In the genomic region with DNA sequence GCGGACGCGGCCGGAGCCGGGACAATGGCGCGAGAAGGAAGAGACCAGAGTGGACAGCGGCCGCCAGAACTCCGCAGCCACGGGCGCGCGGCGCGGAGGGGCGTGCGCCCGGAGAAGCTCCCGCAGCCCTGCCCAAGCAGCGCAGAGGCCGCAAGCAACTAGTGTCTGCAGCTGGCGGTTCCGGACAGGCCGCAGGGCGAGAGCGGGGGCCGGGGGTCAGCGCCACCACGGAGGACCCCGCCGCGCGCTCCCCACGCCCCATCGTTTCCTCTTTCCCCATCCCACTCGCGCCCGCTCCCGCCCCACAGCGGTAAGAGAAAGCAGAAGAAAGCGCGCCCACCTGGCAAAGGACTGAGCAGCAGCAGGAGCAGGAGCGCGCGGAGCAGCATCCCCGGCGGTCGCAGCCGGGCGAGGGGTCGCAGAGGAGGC, we compare ENCODE assay signal across 8 cellular contexts. TPM values are rescaled to one million over a fixed set of nuclear protein-coding genes. Genes with fewer than 3 reads are reported as not detected.
DNase-seq lines count a peak whose midpoint lies in the region; ATAC-seq and TF ChIP-seq lines count a peak whose summit lies in the region.

No MANE protein-coding gene starts in this region.

- intact Hi-C loops in natural killer cell (cut with micrococcal nuclease) (no loop called here), breast epithelium (cut with DNase I; ENCODE audit: low total_unique reads) (loop anchor here (10.0 kb wide), 1 partner anchor 1818 kb away; no protein-coding TSS in a partner anchor)

- DNase-seq in natural killer cell treated with Interleukin-12 subunit alpha and Interleukin-12 subunit beta and Interleukin-15 and Interleukin-18, amount 100 ng/mL, for 72 hours (ENCODE audit: low spot score): no peak
- DNase-seq in natural killer cell (no peak), NCI-H526 treated with DMSO at 0.1 percent for 48 hours (lab: John Stamatoyannopoulos, UW) (peak; percentile 21), breast epithelium (ENCODE audit: low spot score in 2 of 2) (no peak), GM10266 (ENCODE audit: extremely low spot score) (no peak)

- no peaks in the 10 kb centered on the region for H3K36me3 Mint-ChIP-seq in natural killer cell treated with Interleukin-12 subunit alpha and Interleukin-12 subunit beta and Interleukin-15 and Interleukin-18, amount 100 ng/mL, for 72 hours
- H3K36me3 Mint-ChIP-seq in natural killer cell: no peaks in the 10 kb centered on the region

- no peak overlapping the region for H3K9ac ChIP-seq in liver (ENCODE audit: low read depth in 1 of 2, low read length in 2 of 2)

- TF ChIP-seq RAD21 in liver (IDR thresholded peaks at IDR 0.05): no peak

- no peaks in the 10 kb centered on the region for H3K9me3 Mint-ChIP-seq in natural killer cell treated with Interleukin-12 subunit alpha and Interleukin-12 subunit beta and Interleukin-15 and Interleukin-18, amount 100 ng/mL, for 72 hours
- no peaks in the 10 kb centered on the region for H3K9me3 Mint-ChIP-seq in natural killer cell

- H3K4me3 Mint-ChIP-seq in natural killer cell treated with Interleukin-12 subunit alpha and Interleukin-12 subunit beta and Interleukin-15 and Interleukin-18, amount 100 ng/mL, for 72 hours: peak overlapping the region; percentile 36
- no peak overlapping the region for H3K4me3 Mint-ChIP-seq in natural killer cell

- H3K4me3 ChIP-seq in breast epithelium: peak overlapping the region; percentile 72 to 96 (median 76)
- H3K4me3 ChIP-seq in liver (ENCODE audit: low read depth in 1 of 3, low read length in 3 of 3): peak overlapping the region; percentile 26 to 65 (median 62)
- H3K4me3 ChIP-seq in thymus (ENCODE audit: low read length): peak overlapping the region; percentile 53

- H3K9me3 ChIP-seq in breast epithelium (no peaks in the 10 kb centered on the region), liver (ENCODE audit: control insufficient read depth in 4 of 4, low read length in 3 of 4) (no peaks in the 10 kb centered on the region), thymus (ENCODE audit: control insufficient read depth) (no peaks in the 10 kb centered on the region)

- no peak for TF ChIP-seq POLR2A in breast epithelium (IDR thresholded peaks at IDR 0.05)

- 1% methylated on average over 52 of the region's 52 CpGs for WGBS in liver
- WGBS in thymus: under 1% methylated on average over 52 of the region's 52 CpGs

- H3K27ac Mint-ChIP-seq in natural killer cell treated with Interleukin-12 subunit alpha and Interleukin-12 subunit beta and Interleukin-15 and Interleukin-18, amount 100 ng/mL, for 72 hours: no peak overlapping the region
- H3K27ac Mint-ChIP-seq in natural killer cell: no peak overlapping the region

- H3K4me1 ChIP-seq in breast epithelium: peaks cover 0 to 7% of the 10 kb centered on the region in 2 donors
- peaks cover 11 to 23% (median 13%) of the 10 kb centered on the region in 4 donors for H3K4me1 ChIP-seq in liver (ENCODE audit: control insufficient read depth in 4 of 4, insufficient read depth in 4 of 4, low read length in 3 of 4)
- H3K4me1 ChIP-seq in thymus (ENCODE audit: control insufficient read depth, insufficient read depth, low read length): peaks cover 6% of the 10 kb centered on the region

- no peak for TF ChIP-seq CTCF in natural killer cell (IDR thresholded peaks at IDR 0.05)
- TF ChIP-seq CTCF in breast epithelium (IDR thresholded peaks at IDR 0.05): no peak
- no peak for TF ChIP-seq CTCF in liver (IDR thresholded peaks at IDR 0.05; ENCODE audit: low read depth, low read length, missing input control)
- TF ChIP-seq CTCF in GM10266 (IDR thresholded peaks at IDR 0.05; ENCODE audit: control insufficient read depth, insufficient read depth, low read depth, missing control alignments): no peak

- H3K27me3 ChIP-seq in breast epithelium: no peaks in the 10 kb centered on the region
- H3K27me3 ChIP-seq in liver (ENCODE audit: control insufficient read depth in 4 of 4, insufficient read depth in 4 of 4, low read length in 3 of 4): peaks cover 0 to 17% (median 7%) of the 10 kb centered on the region in 4 donors
- H3K27me3 ChIP-seq in thymus (ENCODE audit: control insufficient read depth, insufficient read depth): peaks cover 36% of the 10 kb centered on the region

- H3K4me1 Mint-ChIP-seq in natural killer cell treated with Interleukin-12 subunit alpha and Interleukin-12 subunit beta and Interleukin-15 and Interleukin-18, amount 100 ng/mL, for 72 hours (ENCODE audit: low read depth in 2 of 2): peaks cover 0 to 4% of the 10 kb centered on the region in 2 donors
- H3K4me1 Mint-ChIP-seq in natural killer cell: no peaks in the 10 kb centered on the region

- peak; percentile 6 to 50 for ATAC-seq in natural killer cell treated with Interleukin-12 subunit alpha and Interleukin-12 subunit beta and Interleukin-15 and Interleukin-18, amount 100 ng/mL, for 72 hours
- ATAC-seq in natural killer cell (no peak), GM18870 (IDR thresholded peaks at IDR 0.05; ENCODE audit: unreplicated experiment) (no peak)

- H3K36me3 ChIP-seq in breast epithelium (no peaks in the 10 kb centered on the region), liver (ENCODE audit: control insufficient read depth in 4 of 4, insufficient read depth in 3 of 4, low read depth in 1 of 4, low read length in 3 of 4) (no peaks in the 10 kb centered on the region), thymus (ENCODE audit: control insufficient read depth, insufficient read depth) (no peaks in the 10 kb centered on the region)

- H3K27ac ChIP-seq in breast epithelium: peak overlapping the region; percentile 65 to 90
- peak overlapping the region in 1 of 2 donors; percentile 12 for H3K27ac ChIP-seq in liver (ENCODE audit: low read depth in 1 of 2, low read length in 2 of 2)
- no peak overlapping the region for H3K27ac ChIP-seq in thymus (ENCODE audit: low read depth)

- peaks cover 22 to 24% of the 10 kb centered on the region in 2 donors for H3K27me3 Mint-ChIP-seq in natural killer cell treated with Interleukin-12 subunit alpha and Interleukin-12 subunit beta and Interleukin-15 and Interleukin-18, amount 100 ng/mL, for 72 hours
- peaks cover 23 to 29% of the 10 kb centered on the region in 2 donors for H3K27me3 Mint-ChIP-seq in natural killer cell (ENCODE audit: low read depth in 2 of 2)

TF ChIP-seq in liver, 16 proteins besides CTCF, POLR2A, EP300 and RAD21:
- TF ChIP-seq MAX (IDR thresholded peaks at IDR 0.05): no peak

RNA-seq across cellular contexts. Expression of gene PRTG, which starts 0.4 kb away (rescaled TPM):
- total RNA-seq in natural killer cell treated with Interleukin-12 subunit alpha and Interleukin-12 subunit beta and Interleukin-15 and Interleukin-18, amount 100 ng/mL, for 72 hours: not detected
- total RNA-seq in natural killer cell: not detected
- 10 to 100 TPM in 1 of 3 donors, 1 to 10 TPM in 2; 5.2 to 11.6 (median 5.8) TPM for total RNA-seq in breast epithelium
- total RNA-seq in liver: 1 to 10 TPM in 1 of 2 donors, under 1 TPM in 1; 0.33 to 2.4 TPM
- under 1 TPM; 0.05 to 0.17 TPM for polyA plus RNA-seq in liver
- polyA plus RNA-seq in thymus: 0.16 TPM

Comparison
In these comparisons a context has a peak if more than half of its experiments do, and no peak if none do; other contexts are left out.
1. ATAC-seq: peak in natural killer cell treated with Interleukin-12 subunit alpha and Interleukin-12 subunit beta and Interleukin-15 and Interleukin-18, amount 100 ng/mL, for 72 hours (2 of 2); none in natural killer cell (0 of 3) and GM18870 (single experiment).
2. Peak in every context shown above with its lines, with median percentiles within 50 percentile points of each other: H3K4me3 ChIP-seq.